In genomic region chr11:103703437-103703836, GRCh38 we compare ENCODE assay signal across 1 cellular context.
TF ChIP-seq lines count a peak whose summit lies in the region.

No MANE protein-coding gene starts in this region.

TF ChIP-seq in HepG2, 621 proteins besides CTCF, POLR2A, EP300 and RAD21 (continued from another document):
- TF ChIP-seq ZBED4 (CRISPR knock-in tag; IDR thresholded peaks at IDR 0.05; ENCODE audit: borderline replicate concordance) (no peak), SRSF9 (IDR thresholded peaks at IDR 0.05; ENCODE audit: borderline replicate concordance, insufficient read depth, low read depth, low read length, poor library complexity, severe bottlenecking) (no peak), MYPOP (CRISPR knock-in tag; IDR thresholded peaks at IDR 0.05) (no peak), RXRA (CRISPR knock-in tag; IDR thresholded peaks at IDR 0.05) (no peak), PAF1 (CRISPR knock-in tag; IDR thresholded peaks at IDR 0.05) (no peak)
- TF ChIP-seq, protein P1, sequence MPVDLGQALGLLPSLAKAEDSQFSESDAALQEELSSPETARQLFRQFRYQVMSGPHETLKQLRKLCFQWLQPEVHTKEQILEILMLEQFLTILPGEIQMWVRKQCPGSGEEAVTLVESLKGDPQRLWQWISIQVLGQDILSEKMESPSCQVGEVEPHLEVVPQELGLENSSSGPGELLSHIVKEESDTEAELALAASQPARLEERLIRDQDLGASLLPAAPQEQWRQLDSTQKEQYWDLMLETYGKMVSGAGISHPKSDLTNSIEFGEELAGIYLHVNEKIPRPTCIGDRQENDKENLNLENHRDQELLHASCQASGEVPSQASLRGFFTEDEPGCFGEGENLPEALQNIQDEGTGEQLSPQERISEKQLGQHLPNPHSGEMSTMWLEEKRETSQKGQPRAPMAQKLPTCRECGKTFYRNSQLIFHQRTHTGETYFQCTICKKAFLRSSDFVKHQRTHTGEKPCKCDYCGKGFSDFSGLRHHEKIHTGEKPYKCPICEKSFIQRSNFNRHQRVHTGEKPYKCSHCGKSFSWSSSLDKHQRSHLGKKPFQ (CRISPR knock-in tag; IDR thresholded peaks at IDR 0.05; ENCODE audit: insufficient replicate concordance): no peak
